ENCODE assay signal across 1 cellular context in the genomic region with DNA sequence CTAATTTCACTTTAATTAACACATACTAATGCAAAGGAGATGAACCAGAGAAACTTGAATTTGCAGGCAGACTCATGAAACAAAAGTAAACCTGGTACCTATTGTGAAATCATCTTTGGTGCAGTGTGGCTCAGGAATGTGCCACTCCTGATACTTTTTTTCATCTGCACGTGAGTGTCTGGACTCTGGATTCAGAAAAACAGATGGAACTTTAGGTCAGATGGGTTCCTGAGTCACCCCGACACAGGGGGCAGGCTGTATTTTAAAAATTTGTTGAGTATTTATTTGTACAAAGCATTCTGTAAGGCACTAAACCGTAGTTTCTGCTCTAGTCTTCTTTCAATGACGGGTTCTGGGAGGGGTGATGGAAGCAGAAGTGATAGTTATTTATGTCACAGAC.
TF ChIP-seq lines count a peak whose summit lies in the region.

No MANE protein-coding gene starts in this region.

TF ChIP-seq in liver, 16 proteins besides CTCF, POLR2A, EP300 and RAD21 (continued from another document):
- TF ChIP-seq, protein P1, sequence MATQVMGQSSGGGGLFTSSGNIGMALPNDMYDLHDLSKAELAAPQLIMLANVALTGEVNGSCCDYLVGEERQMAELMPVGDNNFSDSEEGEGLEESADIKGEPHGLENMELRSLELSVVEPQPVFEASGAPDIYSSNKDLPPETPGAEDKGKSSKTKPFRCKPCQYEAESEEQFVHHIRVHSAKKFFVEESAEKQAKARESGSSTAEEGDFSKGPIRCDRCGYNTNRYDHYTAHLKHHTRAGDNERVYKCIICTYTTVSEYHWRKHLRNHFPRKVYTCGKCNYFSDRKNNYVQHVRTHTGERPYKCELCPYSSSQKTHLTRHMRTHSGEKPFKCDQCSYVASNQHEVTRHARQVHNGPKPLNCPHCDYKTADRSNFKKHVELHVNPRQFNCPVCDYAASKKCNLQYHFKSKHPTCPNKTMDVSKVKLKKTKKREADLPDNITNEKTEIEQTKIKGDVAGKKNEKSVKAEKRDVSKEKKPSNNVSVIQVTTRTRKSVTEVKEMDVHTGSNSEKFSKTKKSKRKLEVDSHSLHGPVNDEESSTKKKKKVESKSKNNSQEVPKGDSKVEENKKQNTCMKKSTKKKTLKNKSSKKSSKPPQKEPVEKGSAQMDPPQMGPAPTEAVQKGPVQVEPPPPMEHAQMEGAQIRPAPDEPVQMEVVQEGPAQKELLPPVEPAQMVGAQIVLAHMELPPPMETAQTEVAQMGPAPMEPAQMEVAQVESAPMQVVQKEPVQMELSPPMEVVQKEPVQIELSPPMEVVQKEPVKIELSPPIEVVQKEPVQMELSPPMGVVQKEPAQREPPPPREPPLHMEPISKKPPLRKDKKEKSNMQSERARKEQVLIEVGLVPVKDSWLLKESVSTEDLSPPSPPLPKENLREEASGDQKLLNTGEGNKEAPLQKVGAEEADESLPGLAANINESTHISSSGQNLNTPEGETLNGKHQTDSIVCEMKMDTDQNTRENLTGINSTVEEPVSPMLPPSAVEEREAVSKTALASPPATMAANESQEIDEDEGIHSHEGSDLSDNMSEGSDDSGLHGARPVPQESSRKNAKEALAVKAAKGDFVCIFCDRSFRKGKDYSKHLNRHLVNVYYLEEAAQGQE (IDR thresholded peaks at IDR 0.05), result no peak
- TF ChIP-seq, protein P2, sequence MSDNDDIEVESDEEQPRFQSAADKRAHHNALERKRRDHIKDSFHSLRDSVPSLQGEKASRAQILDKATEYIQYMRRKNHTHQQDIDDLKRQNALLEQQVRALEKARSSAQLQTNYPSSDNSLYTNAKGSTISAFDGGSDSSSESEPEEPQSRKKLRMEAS (IDR thresholded peaks at IDR 0.05), result no peak
